In genomic region chr3:128878011-128878457, GRCh38 we compare ENCODE assay signal across 8 cellular contexts. TPM values are rescaled to one million over a fixed set of nuclear protein-coding genes. Genes with fewer than 3 reads are reported as not detected.
DNase-seq lines count a peak whose midpoint lies in the region; ATAC-seq and TF ChIP-seq lines count a peak whose summit lies in the region.

No MANE protein-coding gene starts in this region.

- DNase-seq in activated CD4-positive, alpha-beta T cell treated with anti-CD3 and anti-CD28 coated beads, Interleukin-2, amount 10 ng/mL, durations not matched to agents 7 days and 5 days: no peak
- no peak for DNase-seq in activated CD4-positive, alpha-beta T cell treated with anti-CD3 and anti-CD28 coated beads, Interleukin-2, amount 50 U/mL, for 48 hours
- no peak for DNase-seq in activated naive CD8-positive, alpha-beta T cell treated with anti-CD3 and anti-CD28 coated beads, Interleukin-2, amount 10 ng/mL, durations not matched to agents 7 days and 5 days
- DNase-seq in kidney epithelial cell (ENCODE audit: low read depth) (no peak), testis (no peak), 8988T (no peak), HPDE6-E6E7 (ENCODE audit: extremely low spot score) (no peak), H4 (ENCODE audit: low spot score) (no peak)

- H3K27me3 Mint-ChIP-seq in activated CD4-positive, alpha-beta T cell treated with anti-CD3 and anti-CD28 coated beads, Interleukin-2, amount 10 ng/mL, durations not matched to agents 7 days and 5 days: peaks cover 3% of the 10 kb centered on the region
- H3K27me3 Mint-ChIP-seq in activated naive CD8-positive, alpha-beta T cell treated with anti-CD3 and anti-CD28 coated beads, Interleukin-2, amount 10 ng/mL, durations not matched to agents 7 days and 5 days: no peaks in the 10 kb centered on the region

- H3K36me3 Mint-ChIP-seq in activated CD4-positive, alpha-beta T cell treated with anti-CD3 and anti-CD28 coated beads, Interleukin-2, amount 10 ng/mL, durations not matched to agents 7 days and 5 days (ENCODE audit: low read depth): peaks cover 20% of the 10 kb centered on the region
- peaks cover 17% of the 10 kb centered on the region for H3K36me3 Mint-ChIP-seq in activated naive CD8-positive, alpha-beta T cell treated with anti-CD3 and anti-CD28 coated beads, Interleukin-2, amount 10 ng/mL, durations not matched to agents 7 days and 5 days

- TF ChIP-seq POLR2A in testis (IDR thresholded peaks at IDR 0.05): no peak

- H3K4me3 Mint-ChIP-seq in activated CD4-positive, alpha-beta T cell treated with anti-CD3 and anti-CD28 coated beads, Interleukin-2, amount 10 ng/mL, durations not matched to agents 7 days and 5 days: peak overlapping the region; percentile 91
- H3K4me3 Mint-ChIP-seq in activated naive CD8-positive, alpha-beta T cell treated with anti-CD3 and anti-CD28 coated beads, Interleukin-2, amount 10 ng/mL, durations not matched to agents 7 days and 5 days: peak overlapping the region; percentile 96

- H3K9me3 ChIP-seq in testis: no peaks in the 10 kb centered on the region

- TF ChIP-seq CTCF in kidney epithelial cell (IDR thresholded peaks at IDR 0.05; ENCODE audit: insufficient read depth, low read length, poor library complexity, severe bottlenecking) (no peak), testis (IDR thresholded peaks at IDR 0.05) (no peak)

- peaks cover 25% of the 10 kb centered on the region for H3K4me1 ChIP-seq in testis

- H3K27ac Mint-ChIP-seq in activated CD4-positive, alpha-beta T cell treated with anti-CD3 and anti-CD28 coated beads, Interleukin-2, amount 10 ng/mL, durations not matched to agents 7 days and 5 days: peak overlapping the region; percentile 98
- peak overlapping the region; percentile 92 for H3K27ac Mint-ChIP-seq in activated naive CD8-positive, alpha-beta T cell treated with anti-CD3 and anti-CD28 coated beads, Interleukin-2, amount 10 ng/mL, durations not matched to agents 7 days and 5 days

- no peak for ATAC-seq in activated naive CD8-positive, alpha-beta T cell treated with anti-CD3 and anti-CD28 coated beads, Interleukin-2, amount 10 ng/mL, durations not matched to agents 7 days and 5 days (ENCODE audit: low read depth)

- H3K36me3 ChIP-seq in kidney epithelial cell (ENCODE audit: control insufficient read depth, insufficient read depth, low read length) (no peaks in the 10 kb centered on the region), testis (ENCODE audit: low read depth, missing control alignments) (no peaks in the 10 kb centered on the region)

- POLR2A ChIA-PET in activated CD4-positive, alpha-beta T cell treated with anti-CD3 and anti-CD28 coated beads, Interleukin-2, amount 10 ng/mL, durations not matched to agents 7 days and 5 days (lab: Charles Lee): interaction anchor here (0.6 to 1.5 kb wide), 2 partner anchors 37 to 79 kb away, joined by 3 to 4 read pairs; no protein-coding TSS in a partner anchor
- POLR2A ChIA-PET in activated naive CD8-positive, alpha-beta T cell treated with anti-CD3 and anti-CD28 coated beads, Interleukin-2, amount 10 ng/mL, durations not matched to agents 7 days and 5 days (lab: Charles Lee): interaction anchor here (1.1 to 5.2 kb wide), 12 partner anchors 10 to 438 kb away, joined by 3 to 36 read pairs (median 4); partner anchors contain the start of genes COPG1, RAB43 and RPN1

- H3K27me3 ChIP-seq in kidney epithelial cell (ENCODE audit: control insufficient read depth, insufficient read depth, low read length): no peaks in the 10 kb centered on the region
- no peaks in the 10 kb centered on the region for H3K27me3 ChIP-seq in testis

- CTCF ChIA-PET in activated CD4-positive, alpha-beta T cell treated with anti-CD3 and anti-CD28 coated beads, Interleukin-2, amount 10 ng/mL, durations not matched to agents 7 days and 5 days (lab: Charles Lee): interaction anchor here (1.2 to 5.3 kb wide), 7 partner anchors 11 to 260 kb away, joined by 3 to 23 read pairs (median 6); no protein-coding TSS in a partner anchor

- peak overlapping the region; percentile 90 to 96 for H3K27ac ChIP-seq in testis

- H3K4me3 ChIP-seq in kidney epithelial cell (ENCODE audit: low read depth, low read length): peak overlapping the region; percentile 85
- H3K4me3 ChIP-seq in testis: peak overlapping the region in 1 of 2 donors; percentile 85

- H3K9me3 Mint-ChIP-seq in activated CD4-positive, alpha-beta T cell treated with anti-CD3 and anti-CD28 coated beads, Interleukin-2, amount 10 ng/mL, durations not matched to agents 7 days and 5 days: no peaks in the 10 kb centered on the region
- no peaks in the 10 kb centered on the region for H3K9me3 Mint-ChIP-seq in activated naive CD8-positive, alpha-beta T cell treated with anti-CD3 and anti-CD28 coated beads, Interleukin-2, amount 10 ng/mL, durations not matched to agents 7 days and 5 days

- peaks cover 52% of the 10 kb centered on the region for H3K4me1 Mint-ChIP-seq in activated CD4-positive, alpha-beta T cell treated with anti-CD3 and anti-CD28 coated beads, Interleukin-2, amount 10 ng/mL, durations not matched to agents 7 days and 5 days
- H3K4me1 Mint-ChIP-seq in activated naive CD8-positive, alpha-beta T cell treated with anti-CD3 and anti-CD28 coated beads, Interleukin-2, amount 10 ng/mL, durations not matched to agents 7 days and 5 days: peaks cover 40% of the 10 kb centered on the region

- 44 to 51% methylated on average over 7 of the region's 7 CpGs for WGBS in testis, 2 donors

- intact Hi-C loops in testis (cut with DNase I; ENCODE audit: low total_unique reads): no loop called here

RNA-seq across cellular contexts. Expression of gene ACAD9, which starts 1.4 kb away (rescaled TPM):
- 10 to 100 TPM; 74.7 to 77.4 TPM for total RNA-seq in activated CD4-positive, alpha-beta T cell treated with anti-CD3 and anti-CD28 coated beads, Interleukin-2, amount 10 ng/mL, durations not matched to agents 7 days and 5 days
- total RNA-seq in activated naive CD8-positive, alpha-beta T cell treated with anti-CD3 and anti-CD28 coated beads, Interleukin-2, amount 10 ng/mL, durations not matched to agents 7 days and 5 days: 10 to 100 TPM; 55.9 to 63.5 TPM
- total RNA-seq in kidney epithelial cell (32.9 and 38.1 TPM in 2 replicates), testis (10 to 100 TPM; 80.4 to 80.6 TPM)
- polyA plus RNA-seq in testis (ENCODE audit: insufficient read depth, low read depth, low replicate concordance): 49.5 TPM
- 16.6 and 31.9 TPM in 2 replicates for total RNA-seq in H4 (2014; rRNA removed; shearing (Covaris generic))
